ENCODE assay signal across 8 cellular contexts in the genomic region with DNA sequence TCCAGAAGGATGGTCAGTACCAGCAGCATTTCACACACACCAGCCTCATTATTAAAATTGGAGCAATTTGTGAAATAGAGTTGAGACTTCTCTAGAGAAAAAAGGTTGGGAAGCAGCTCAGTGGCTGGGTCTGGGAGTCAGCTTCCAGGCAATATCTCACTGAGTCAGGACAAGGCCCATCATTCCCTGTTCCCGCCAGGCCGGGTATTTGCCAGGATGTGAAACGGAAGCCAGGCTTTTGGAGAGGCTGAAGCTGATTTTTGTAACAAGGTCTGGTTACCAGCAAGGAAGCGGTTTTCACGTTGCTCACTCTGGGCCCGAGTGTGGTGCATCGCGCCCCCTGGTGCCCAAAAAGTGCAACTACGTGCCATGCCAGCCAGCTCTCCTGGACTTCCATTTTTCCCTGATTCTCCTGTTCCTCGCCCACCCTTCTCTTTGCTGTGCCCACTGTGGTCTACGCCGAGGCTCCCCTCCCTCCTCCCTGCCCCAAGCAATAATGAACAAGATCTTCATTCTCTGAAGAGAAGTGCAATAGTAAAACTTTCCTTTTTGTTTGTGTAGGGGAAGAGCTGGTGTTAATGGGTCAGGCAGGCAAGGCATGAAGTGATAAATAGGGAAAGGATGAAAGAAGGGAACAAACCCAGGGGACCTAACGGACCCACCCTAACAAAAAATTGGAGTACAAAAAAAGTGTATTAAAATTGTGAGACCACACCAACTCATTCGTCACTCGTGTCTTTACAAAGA.
DNase-seq lines count a peak whose midpoint lies in the region; ATAC-seq and TF ChIP-seq lines count a peak whose summit lies in the region.

No MANE protein-coding gene starts in this region.

- H3K4me3 ChIP-seq in right cardiac atrium (ENCODE audit: low read length) (no peak overlapping the region), retinal pigment epithelial cell (ENCODE audit: low read length) (no peak overlapping the region)

- H3K4me3 Mint-ChIP-seq in T-helper 17 cell: peak overlapping the region; percentile 47

- H3K9me3 ChIP-seq in T-helper 17 cell (ENCODE audit: control insufficient read depth, low read length, poor library complexity, severe bottlenecking) (no peaks in the 10 kb centered on the region), right cardiac atrium (ENCODE audit: control insufficient read depth, low read length) (no peaks in the 10 kb centered on the region)

- peaks cover 79% of the 10 kb centered on the region for H3K27me3 Mint-ChIP-seq in T-helper 17 cell

- 13% methylated on average over 15 of the region's 15 CpGs for WGBS in right cardiac atrium

- intact Hi-C loops in right cardiac atrium (cut with DNase I): loop anchor here (1.0 to 10.0 kb wide), 5 partner anchors 79 to 432 kb away; no protein-coding TSS in a partner anchor

- peak; percentile 93 for TF ChIP-seq CTCF in retinal pigment epithelial cell (conservative IDR thresholded peaks at IDR 0.05; ENCODE audit: low read depth, low read length)

- H3K36me3 Mint-ChIP-seq in T-helper 17 cell (ENCODE audit: low read depth): peaks cover 6% of the 10 kb centered on the region

- peaks cover 5% of the 10 kb centered on the region for H3K4me1 ChIP-seq in right cardiac atrium (ENCODE audit: control insufficient read depth, insufficient read depth, low read length)

- H3K27me3 ChIP-seq in right cardiac atrium (ENCODE audit: control insufficient read depth, insufficient read depth): no peaks in the 10 kb centered on the region

- DNase-seq in DMS53 (lab: John Stamatoyannopoulos, UW) (peak; percentile 83), HCEC 1CT (peak; percentile 90), NCI-H1436 treated with DMSO at 0.1 percent for 48 hours (lab: John Stamatoyannopoulos, UW) (peak; percentile 19), T-helper 17 cell (peak; percentile 55 to 67 (median 57)), amniotic stem cell (lab: John Stamatoyannopoulos, UW) (peak; percentile 42), right cardiac atrium (peak; percentile 84 to 93 (median 93)), retinal pigment epithelial cell (ENCODE audit: low read depth) (peak; percentile 39)

- ATAC-seq in T-helper 17 cell: peak; percentile 84
- peak; percentile 90 to 94 for ATAC-seq in right cardiac atrium
- ATAC-seq in GM18873 (IDR thresholded peaks at IDR 0.05; ENCODE audit: low FRiP score, unreplicated experiment): no peak

- H3K4me1 Mint-ChIP-seq in T-helper 17 cell: peaks cover 19% of the 10 kb centered on the region

- H3K27ac ChIP-seq in right cardiac atrium (ENCODE audit: low read length): peak overlapping the region; percentile 54

- no peak overlapping the region for H3K27ac Mint-ChIP-seq in T-helper 17 cell

Comparison
In these comparisons a context has a peak if more than half of its experiments do, and no peak if none do; other contexts are left out.
1. DNase-seq: peak in every context shown above with its lines; median percentile 93 in right cardiac atrium; 90 in HCEC 1CT; 83 in DMS53; 57 in T-helper 17 cell; 42 in amniotic stem cell; 39 in retinal pigment epithelial cell; 19 in NCI-H1436 treated with DMSO at 0.1 percent for 48 hours.